ENCODE assay signal across 10 cellular contexts in the genomic region with DNA sequence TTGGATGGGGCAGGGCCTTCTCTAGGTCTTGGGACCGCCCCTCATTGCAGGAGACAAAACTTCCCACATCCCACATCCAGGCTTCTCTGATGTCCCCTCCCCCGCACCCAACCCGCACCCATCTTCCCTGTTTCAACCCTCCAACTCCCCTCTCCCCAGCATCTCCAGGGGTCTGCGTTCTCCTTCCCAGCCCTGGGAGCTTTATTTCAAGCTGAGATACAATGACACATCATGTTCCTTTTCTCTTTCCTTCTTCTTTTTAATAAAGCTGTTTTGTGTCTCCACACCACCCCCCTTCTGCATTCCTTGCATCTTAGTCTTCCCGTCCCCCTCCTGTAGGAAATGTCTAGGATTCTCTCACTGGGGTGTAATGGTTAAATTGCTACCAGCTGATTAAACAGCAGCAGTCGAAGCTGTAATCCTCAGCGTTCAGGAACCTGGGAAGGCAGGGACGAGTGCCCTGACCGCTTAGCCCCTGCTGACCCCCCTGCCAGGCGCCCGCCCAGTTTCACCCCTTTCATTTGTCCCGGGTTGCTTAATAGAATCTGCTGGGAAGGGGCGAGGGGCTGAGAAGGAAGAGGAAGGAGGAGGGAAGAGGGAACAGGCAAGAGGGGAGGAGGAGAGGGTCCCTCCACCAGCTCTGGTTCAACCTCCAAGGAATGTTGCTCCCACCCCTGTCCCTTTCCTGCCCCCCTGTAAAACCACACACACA.
DNase-seq lines count a peak whose midpoint lies in the region; ATAC-seq and TF ChIP-seq lines count a peak whose summit lies in the region.
"Had no signal": no experiment of that assay in that cellular context is flagged by ENCODE, and none has a peak within 500 bp of the region (broad histone marks: within the 10 kb centered on the region; RNA-seq: fewer than 3 reads in every experiment).

No MANE protein-coding gene starts in this region.

- DNase-seq in left ventricle myocardium inferior (no peak), right atrium auricular region (ENCODE audit: low spot score) (no peak), body of pancreas (no peak), iris pigment epithelial cell (ENCODE audit: low read depth) (peak; percentile 97), Ammon's horn (ENCODE audit: low spot score) (no peak)
- DNase-seq in activated CD8-positive, alpha-beta memory T cell treated with anti-CD3 and anti-CD28 coated beads, Interleukin-2, amount 50 U/mL, for 4 hours, result no peak

- H3K4me1 ChIP-seq in left ventricle myocardium inferior (peaks cover 26% of the 10 kb centered on the region), right atrium auricular region (peaks cover 0 to 24% of the 10 kb centered on the region in 2 donors), body of pancreas (peaks cover 4% of the 10 kb centered on the region)

- no peaks in the 10 kb centered on the region for H3K36me3 Mint-ChIP-seq in activated T-helper 17 cell treated with anti-CD3 and anti-CD28 coated beads, Interleukin-2, amount 50 U/mL, for 72 hours (ENCODE audit: low read depth)

- peaks cover 89% of the 10 kb centered on the region for H3K27me3 ChIP-seq in left ventricle myocardium inferior (ENCODE audit: low read depth)
- H3K27me3 ChIP-seq in right atrium auricular region, result no peaks in the 10 kb centered on the region
- H3K27me3 ChIP-seq in body of pancreas, result no peaks in the 10 kb centered on the region
- H3K27me3 ChIP-seq: Peyer's patch had no signal

- H3K4me1 Mint-ChIP-seq in activated T-helper 17 cell treated with anti-CD3 and anti-CD28 coated beads, Interleukin-2, amount 50 U/mL, for 72 hours, result no peaks in the 10 kb centered on the region

- H3K9me3 ChIP-seq in left ventricle myocardium inferior (replicated peaks), result no peaks in the 10 kb centered on the region
- no peaks in the 10 kb centered on the region for H3K9me3 ChIP-seq in right atrium auricular region
- H3K9me3 ChIP-seq in body of pancreas, result no peaks in the 10 kb centered on the region
- H3K9me3 ChIP-seq: Peyer's patch had no signal

- no peak overlapping the region for H3K27ac Mint-ChIP-seq in activated T-helper 17 cell treated with anti-CD3 and anti-CD28 coated beads, Interleukin-2, amount 50 U/mL, for 72 hours
- H3K27ac Mint-ChIP-seq: B cell had no signal

- ATAC-seq in body of pancreas (peak; percentile 11), HG02870 (IDR thresholded peaks at IDR 0.05; ENCODE audit: unreplicated experiment) (no peak)
- ATAC-seq in activated T-helper 17 cell treated with anti-CD3 and anti-CD28 coated beads, Interleukin-2, amount 50 U/mL, for 72 hours (replicated peaks), result no peak

- no peak for TF ChIP-seq POLR2A in body of pancreas (IDR thresholded peaks at IDR 0.05)

- WGBS in body of pancreas, 2 donors, result 39 to 51% methylated on average over 12 to 13 of the region's 13 CpGs

- H3K4me3 ChIP-seq in left ventricle myocardium inferior (peak overlapping the region; percentile 11), right atrium auricular region (no peak overlapping the region), body of pancreas (no peak overlapping the region)
- H3K4me3 ChIP-seq: Peyer's patch had no signal

- TF ChIP-seq CTCF in left ventricle myocardium inferior (IDR thresholded peaks at IDR 0.05; ENCODE audit: borderline replicate concordance) (no peak), right atrium auricular region (IDR thresholded peaks at IDR 0.05) (no peak), body of pancreas (IDR thresholded peaks at IDR 0.05) (no peak)

- H3K27me3 Mint-ChIP-seq in activated T-helper 17 cell treated with anti-CD3 and anti-CD28 coated beads, Interleukin-2, amount 50 U/mL, for 72 hours, result peaks cover 5% of the 10 kb centered on the region

- H3K36me3 ChIP-seq in left ventricle myocardium inferior (no peaks in the 10 kb centered on the region), right atrium auricular region (no peaks in the 10 kb centered on the region), body of pancreas (replicated peaks in 1 of 2; ENCODE audit: insufficient read depth in 1 of 2, low read depth in 2 of 2) (no peaks in the 10 kb centered on the region)
- H3K36me3 ChIP-seq: Peyer's patch had no signal

- no peak overlapping the region for H3K27ac ChIP-seq in left ventricle myocardium inferior (replicated peaks)
- no peak overlapping the region for H3K27ac ChIP-seq in right atrium auricular region
- no peak overlapping the region for H3K27ac ChIP-seq in body of pancreas

- no peak overlapping the region for H3K4me3 Mint-ChIP-seq in activated T-helper 17 cell treated with anti-CD3 and anti-CD28 coated beads, Interleukin-2, amount 50 U/mL, for 72 hours
- H3K4me3 Mint-ChIP-seq: B cell had no signal

- no peaks in the 10 kb centered on the region for H3K9me3 Mint-ChIP-seq in activated T-helper 17 cell treated with anti-CD3 and anti-CD28 coated beads, Interleukin-2, amount 50 U/mL, for 72 hours

- intact Hi-C loops in left ventricle myocardium inferior (cut with micrococcal nuclease) (no loop called here), body of pancreas (cut with DNase I) (no loop called here)
